ENCODE assay signal across 21 cellular contexts in the genomic region with DNA sequence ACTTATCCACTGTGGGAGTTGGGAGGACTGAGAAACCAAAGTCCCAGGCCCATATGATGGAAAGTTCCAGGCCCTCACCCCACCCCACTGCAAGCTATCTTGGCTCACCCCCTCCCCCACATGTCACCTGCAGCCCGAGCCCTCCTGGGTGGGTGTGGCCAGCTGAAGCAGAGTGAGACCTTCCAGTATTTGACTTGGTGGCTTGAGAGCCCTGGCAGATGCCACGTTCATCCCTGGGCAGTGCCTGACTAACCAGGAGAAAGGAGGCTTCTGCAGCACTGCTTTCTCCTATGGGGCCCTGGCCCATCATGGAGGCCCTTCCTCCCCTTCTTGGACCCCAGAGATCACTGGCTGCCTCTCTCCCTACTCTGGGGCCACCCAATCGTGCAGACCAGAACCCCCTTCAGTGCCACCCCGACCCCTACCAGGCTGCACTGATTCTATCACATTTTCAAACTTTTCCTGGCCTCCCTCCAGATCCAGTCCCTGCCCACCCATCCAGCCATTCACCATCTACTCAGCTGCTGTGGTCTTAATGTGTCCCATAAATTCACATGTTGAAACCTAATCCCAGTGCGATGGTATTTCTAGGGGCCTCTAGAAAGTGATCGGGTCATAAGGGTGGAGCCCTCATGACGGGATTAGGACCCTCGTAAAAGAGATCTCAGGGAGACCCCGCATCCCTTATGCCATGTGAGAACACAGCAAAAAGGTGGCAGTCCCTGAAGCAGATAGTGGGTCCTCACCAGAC. TPM values are rescaled to one million over a fixed set of nuclear protein-coding genes. Genes with fewer than 3 reads are reported as not detected.
DNase-seq lines count a peak whose midpoint lies in the region; ATAC-seq and TF ChIP-seq lines count a peak whose summit lies in the region.
"Had no signal": no experiment of that assay in that cellular context is flagged by ENCODE, and none has a peak within 500 bp of the region (broad histone marks: within the 10 kb centered on the region; RNA-seq: fewer than 3 reads in every experiment).

No MANE protein-coding gene starts in this region.

- H3K79me2 ChIP-seq in neural progenitor cell (ENCODE audit: low read depth): no peaks in the 10 kb centered on the region

- H3K27me3 ChIP-seq in neural progenitor cell: peaks cover 19% of the 10 kb centered on the region
- H3K27me3 ChIP-seq in HAP-1 (ENCODE audit: low read depth): no peaks in the 10 kb centered on the region
- H3K27me3 ChIP-seq: SJSA1 had no signal

- H3K36me3 Mint-ChIP-seq in neural progenitor cell: no peaks in the 10 kb centered on the region
- H3K36me3 Mint-ChIP-seq: CD8-positive, alpha-beta T cell had no signal

- H3F3A ChIP-seq in neural progenitor cell (ENCODE audit: low read depth): no peaks in the 10 kb centered on the region

- H3K27ac ChIP-seq in neural progenitor cell: no peak overlapping the region
- H3K27ac ChIP-seq: HL-60, SJSA1 had no signal

- no peak overlapping the region for H3K9ac ChIP-seq in neural progenitor cell

- H3K4me1 Mint-ChIP-seq in neural progenitor cell: peaks cover 11% of the 10 kb centered on the region

- peak; percentile 55 for DNase-seq in activated effector memory CD4-positive, alpha-beta T cell treated with anti-CD3 and anti-CD28 coated beads, Interleukin-2, amount 50 U/mL, for 16 hours
- DNase-seq in activated effector memory CD4-positive, alpha-beta T cell treated with Interleukin-2 at 50 U/mL for 16 hours: no peak
- DNase-seq in NCI-H69 (lab: John Stamatoyannopoulos, UW): peak; percentile 15
- DNase-seq in neural progenitor cell (ENCODE audit: low spot score): no peak
- DNase-seq in HAP-1 (ENCODE audit: low spot score in 2 of 2): no peak
- DNase-seq: C1 segment of cervical spinal cord; Calu3; CD8-positive, alpha-beta T cell; NCI-H1092; NCI-H1417 treated with DMSO at 0.1 percent for 48 hours; NCI-H187 treated with DMSO at 0.1 percent for 48 hours; NCI-H2107; NCI-H82; RPMI8226; T-helper 2 cell had no signal

- H3K27me3 Mint-ChIP-seq in neural progenitor cell (ENCODE audit: insufficient read depth, low read depth): peaks cover 9% of the 10 kb centered on the region

- H3K9me3 ChIP-seq in neural progenitor cell (ENCODE audit: low read depth): no peaks in the 10 kb centered on the region
- H3K9me3 ChIP-seq in HAP-1: no peaks in the 10 kb centered on the region
- H3K9me3 ChIP-seq: SJSA1 had no signal

- H3K9me3 Mint-ChIP-seq in neural progenitor cell: no peaks in the 10 kb centered on the region
- H3K9me3 Mint-ChIP-seq: CD8-positive, alpha-beta T cell had no signal

- peaks cover 5% of the 10 kb centered on the region for H3K4me1 ChIP-seq in neural progenitor cell
- no peaks in the 10 kb centered on the region for H3K4me1 ChIP-seq in HAP-1
- H3K4me1 ChIP-seq: SJSA1 had no signal

- peak overlapping the region; percentile 59 for H3K27ac Mint-ChIP-seq in neural progenitor cell
- H3K27ac Mint-ChIP-seq: CD8-positive, alpha-beta T cell had no signal

- no peaks in the 10 kb centered on the region for H4K20me1 ChIP-seq in neural progenitor cell (ENCODE audit: low read depth)

- no peak overlapping the region for H3K4me2 ChIP-seq in neural progenitor cell

- no peaks in the 10 kb centered on the region for H3K36me3 ChIP-seq in neural progenitor cell
- H3K36me3 ChIP-seq in HAP-1 (replicated peaks): no peaks in the 10 kb centered on the region
- H3K36me3 ChIP-seq: SJSA1 had no signal

- ATAC-seq in GM18873 (IDR thresholded peaks at IDR 0.05; ENCODE audit: low FRiP score, unreplicated experiment) (no peak), HG02588 (IDR thresholded peaks at IDR 0.05; ENCODE audit: unreplicated experiment) (no peak)
- ATAC-seq: CD8-positive, alpha-beta T cell; GM12878 had no signal

- H3K4me3 Mint-ChIP-seq in neural progenitor cell: peak overlapping the region; percentile 27
- H3K4me3 Mint-ChIP-seq: CD8-positive, alpha-beta T cell had no signal

- TF ChIP-seq CTCF in neural progenitor cell (IDR thresholded peaks at IDR 0.05): no peak

- no peak overlapping the region for H2AFZ ChIP-seq in neural progenitor cell (replicated peaks)

- H3K4me3 ChIP-seq in neural progenitor cell: no peak overlapping the region
- no peak overlapping the region for H3K4me3 ChIP-seq in HAP-1
- H3K4me3 ChIP-seq: GM12878, SJSA1 had no signal

- in situ Hi-C loops in HAP-1 (cut with MboI; ENCODE audit: low sequenced_read_pairs): no loop called here

RNA-seq across cellular contexts. Expression of gene WNT11, which starts 38.2 kb away (rescaled TPM):
- total RNA-seq in neural progenitor cell (ENCODE audit: low replicate concordance): 0.26 and 0.59 TPM in 2 replicates
- total RNA-seq: Calu3, GM12878, H4, SJSA1 had no signal

Comparison
In these comparisons a context has a peak if more than half of its experiments do, and no peak if none do; other contexts are left out.
1. DNase-seq: peak in activated effector memory CD4-positive, alpha-beta T cell treated with anti-CD3 and anti-CD28 coated beads, Interleukin-2, amount 50 U/mL, for 16 hours (single experiment) and NCI-H69 (single experiment); none in activated effector memory CD4-positive, alpha-beta T cell treated with Interleukin-2 at 50 U/mL for 16 hours (single experiment), neural progenitor cell (single experiment) and HAP-1 (0 of 2).